In genomic region chr11:11849127-11849746, GRCh38 we compare ENCODE assay signal across 8 cellular contexts. TPM values are rescaled to one million over a fixed set of nuclear protein-coding genes. Genes with fewer than 3 reads are reported as not detected.
DNase-seq lines count a peak whose midpoint lies in the region; ATAC-seq and TF ChIP-seq lines count a peak whose summit lies in the region.

No MANE protein-coding gene starts in this region.

- ATAC-seq in GM18520 (IDR thresholded peaks at IDR 0.05; ENCODE audit: unreplicated experiment) (peak; percentile 51), HG03039 (IDR thresholded peaks at IDR 0.05; ENCODE audit: unreplicated experiment) (peak; percentile 75), mucosa of descending colon (peak; percentile 94)

- intact Hi-C loops in mucosa of descending colon (cut with DNase I, micrococcal nuclease): no loop called here

- H3K4me3 ChIP-seq in AG10803 (ENCODE audit: low read length) (no peak overlapping the region), mucosa of descending colon (no peak overlapping the region)

- H3K9me3 ChIP-seq in mucosa of descending colon: no peaks in the 10 kb centered on the region

- no peaks in the 10 kb centered on the region for H3K36me3 ChIP-seq in mucosa of descending colon (ENCODE audit: low read depth)

- TF ChIP-seq CTCF in AG10803 (conservative IDR thresholded peaks at IDR 0.05; ENCODE audit: low read length) (peak; percentile 66), mucosa of descending colon (IDR thresholded peaks at IDR 0.05) (peak; percentile 50)

- DNase-seq in AG10803 (ENCODE audit: low read depth) (peak; percentile 68), NCI-H2227 (lab: John Stamatoyannopoulos, UW; ENCODE audit: unreplicated experiment) (peak; percentile 77), ecto neural progenitor cell (ENCODE audit: low spot score) (peak; percentile 57), mucosa of descending colon (peak in 2 of 3 donors; percentile 41 to 75)
- peak; percentile 68 to 71 for DNase-seq in activated CD4-positive, alpha-beta T cell treated with anti-CD3 and anti-CD28 coated beads for 4 hours
- peak; percentile 39 for DNase-seq in stimulated activated naive CD4-positive, alpha-beta T cell treated with Interleukin-2 at 50 U/mL for 16 hours (lab: John Stamatoyannopoulos, UW)

- peaks cover 38% of the 10 kb centered on the region for H3K4me1 ChIP-seq in mucosa of descending colon (ENCODE audit: low read depth)

RNA-seq across cellular contexts. Expression of gene USP47, which starts 7.5 kb away (rescaled TPM):
- 10 to 100 TPM; 36.1 to 59.3 (median 39.1) TPM for total RNA-seq in mucosa of descending colon
